Comparison of ENCODE assay signal across 13 cellular contexts in the genomic region with DNA sequence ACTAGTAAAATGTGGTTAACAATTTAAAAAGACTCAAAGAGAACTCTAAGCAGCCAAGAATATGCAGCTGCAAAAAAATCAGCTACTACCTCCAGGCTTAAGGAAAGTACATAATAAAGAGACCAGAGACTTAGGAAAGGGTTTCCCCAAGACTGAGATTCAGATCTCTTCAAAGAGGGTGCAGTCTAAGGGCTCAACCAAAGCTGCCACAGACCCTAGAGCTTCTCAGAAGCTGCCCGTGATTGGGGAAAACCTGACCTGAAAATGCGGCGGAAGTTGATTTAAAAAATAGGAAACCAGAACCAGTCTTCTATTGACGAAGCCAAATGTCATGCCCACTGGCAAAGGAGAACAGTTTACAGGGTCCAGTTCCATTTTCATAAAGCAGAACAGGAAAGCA.
"Had no signal": no experiment of that assay in that cellular context is flagged by ENCODE, and none has a peak within 500 bp of the region (broad histone marks: within the 10 kb centered on the region; RNA-seq: fewer than 3 reads in every experiment).

No MANE protein-coding gene starts in this region.

- H3K9me3 ChIP-seq: heart right ventricle, testis had no signal

- H3K36me3 ChIP-seq: heart right ventricle had no signal

- H3K9me3 Mint-ChIP-seq: activated naive CD4-positive, alpha-beta T cell treated with anti-CD3 and anti-CD28 coated beads, Interleukin-2, amount 50 U/mL, for 24 hours; nephron; stimulated activated naive CD8-positive, alpha-beta T cell treated with anti-CD3 and anti-CD28 coated beads, Interleukin-15, amount 100 ng/mL, for 72 hours had no signal

- ATAC-seq: heart right ventricle; stimulated activated naive CD8-positive, alpha-beta T cell treated with anti-CD3 and anti-CD28 coated beads, Interleukin-15, amount 100 ng/mL, for 72 hours had no signal

- H3K4me3 Mint-ChIP-seq: activated naive CD4-positive, alpha-beta T cell treated with anti-CD3 and anti-CD28 coated beads, Interleukin-2, amount 50 U/mL, for 24 hours; nephron; stimulated activated naive CD8-positive, alpha-beta T cell treated with anti-CD3 and anti-CD28 coated beads, Interleukin-15, amount 100 ng/mL, for 72 hours; WTC11 had no signal

- H3K36me3 Mint-ChIP-seq: WTC11 had no signal

- H3K27me3 ChIP-seq: heart right ventricle, testis had no signal

- H3K27ac Mint-ChIP-seq: activated naive CD4-positive, alpha-beta T cell treated with anti-CD3 and anti-CD28 coated beads, Interleukin-2, amount 50 U/mL, for 24 hours; nephron; stimulated activated naive CD8-positive, alpha-beta T cell treated with anti-CD3 and anti-CD28 coated beads, Interleukin-15, amount 100 ng/mL, for 72 hours; WTC11 had no signal

- H3K4me3 ChIP-seq: coronary artery, heart right ventricle, testis had no signal

- H3K27ac ChIP-seq: coronary artery, heart right ventricle, testis had no signal

- H3K4me1 ChIP-seq: testis had no signal

- H3K27me3 Mint-ChIP-seq: activated naive CD4-positive, alpha-beta T cell treated with anti-CD3 and anti-CD28 coated beads, Interleukin-2, amount 50 U/mL, for 24 hours; stimulated activated naive CD8-positive, alpha-beta T cell treated with anti-CD3 and anti-CD28 coated beads, Interleukin-15, amount 100 ng/mL, for 72 hours had no signal

- H3K4me1 Mint-ChIP-seq: activated naive CD4-positive, alpha-beta T cell treated with anti-CD3 and anti-CD28 coated beads, Interleukin-2, amount 50 U/mL, for 24 hours; stimulated activated naive CD8-positive, alpha-beta T cell treated with anti-CD3 and anti-CD28 coated beads, Interleukin-15, amount 100 ng/mL, for 72 hours had no signal

- DNase-seq: activated CD4-positive, alpha-beta T cell treated with anti-CD3 and anti-CD28 coated beads for 48 hours; caudate nucleus; effector CD8-positive, alpha-beta T cell; foreskin melanocyte; heart right ventricle; stimulated activated CD4-positive, alpha-beta T cell treated with anti-CD3 and anti-CD28 coated beads, Interleukin-15, amount 100 ng/mL, for 24 hours; stimulated activated CD4-positive, alpha-beta T cell treated with anti-CD3 and anti-CD28 coated beads, Interleukin-4, amount 100 ng/mL, for 24 hours; stimulated activated naive CD8-positive, alpha-beta T cell treated with anti-CD3 and anti-CD28 coated beads, Interleukin-15, amount 100 ng/mL, for 72 hours; testis had no signal
